Comparison of ENCODE assay signal across 1 cellular context in genomic region chr10:34280599-34281374, GRCh38.
TF ChIP-seq lines count a peak whose summit lies in the region.

No MANE protein-coding gene starts in this region.

TF ChIP-seq in GM23338, 12 proteins besides CTCF, POLR2A, EP300 and RAD21 (continued from another document):
- no peak for TF ChIP-seq STAT1 (IDR thresholded peaks at IDR 0.05; ENCODE audit: unreplicated experiment)
- TF ChIP-seq CREB1 (CRISPR knock-in tag; IDR thresholded peaks at IDR 0.05; ENCODE audit: low read depth), result no peak
- TF ChIP-seq REST (IDR thresholded peaks at IDR 0.05; ENCODE audit: unreplicated experiment), result no peak
